In the genomic region with DNA sequence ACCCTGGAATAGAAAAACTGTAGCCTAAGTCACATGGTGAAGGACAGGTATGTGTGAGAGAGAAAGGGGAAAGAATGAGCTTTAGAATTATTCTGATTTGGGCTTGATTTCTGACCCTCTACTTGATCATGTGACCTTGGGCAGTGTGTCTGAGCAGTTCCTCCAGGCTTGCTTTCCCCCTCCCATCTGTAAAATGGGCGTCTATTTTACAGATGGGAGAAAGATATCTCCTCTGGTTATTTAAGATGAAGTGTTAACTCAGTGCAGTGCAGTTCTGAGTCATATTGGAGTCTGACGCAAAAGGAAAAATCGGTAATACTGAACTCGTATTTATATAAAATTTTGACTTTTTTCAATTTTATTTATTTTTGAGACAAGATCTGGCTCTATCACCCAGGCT, we compare ENCODE assay signal across 27 cellular contexts. TPM values are rescaled to one million over a fixed set of nuclear protein-coding genes. Genes with fewer than 3 reads are reported as not detected.
"Had no signal": no experiment of that assay in that cellular context is flagged by ENCODE, and none has a peak within 500 bp of the region (broad histone marks: within the 10 kb centered on the region; RNA-seq: fewer than 3 reads in every experiment).

No MANE protein-coding gene starts in this region.

- H3K9me3 Mint-ChIP-seq: activated CD4-positive, alpha-beta T cell treated with anti-CD3 and anti-CD28 coated beads, Interleukin-2, amount 10 ng/mL, durations not matched to agents 24 days and 14 days; activated naive CD8-positive, alpha-beta T cell treated with anti-CD3 and anti-CD28 coated beads, Interleukin-2, amount 10 ng/mL, durations not matched to agents 7 days and 5 days; activated T-helper 1 cell treated with anti-CD3 and anti-CD28 coated beads, Interleukin-12 subunit alpha, Interleukin-12 subunit beta, Interleukin-2, Interleukin-4 antibody, amounts not matched to agents 30 ng/mL and 10 ng/mL and 1 ng/mL, durations not matched to agents 14 hours and 24 hours and 36 hours; T-helper 2 cell treated with Interferon-gamma antibody and Interleukin-4, amounts not matched to agents 5 μg/mL and 100 μg/mL, for 36 hours had no signal

- DNase-seq: activated CD4-positive, alpha-beta T cell treated with anti-CD3 and anti-CD28 coated beads, Interleukin-2, amount 10 ng/mL, durations not matched to agents 24 days and 14 days; activated CD4-positive, alpha-beta T cell treated with anti-CD3 and anti-CD28 coated beads, Interleukin-2, amount 50 U/mL, for 48 hours; activated effector memory CD4-positive, alpha-beta T cell treated with anti-CD3 and anti-CD28 coated beads, Interleukin-2, amount 50 U/mL, for 16 hours; activated naive CD4-positive, alpha-beta T cell treated with Interleukin-2 at 50 U/mL for 16 hours; activated naive CD8-positive, alpha-beta T cell treated with anti-CD3 and anti-CD28 coated beads, Interleukin-2, amount 10 ng/mL, durations not matched to agents 7 days and 5 days; aorta; caudate nucleus; MG63; MV-4-11; NCI-H1092 treated with DMSO at 0.1 percent for 48 hours; NCI-H1417 treated with DMSO at 0.1 percent for 48 hours; NCI-H1694; NCI-H2029 treated with DMSO at 0.1 percent for 48 hours; NCI-H345; NCI-H510A; NCI-H69; NK-92 treated with Interleukin-12 subunit alpha and Interleukin-12 subunit beta, amount 100 ng/mL, for 24 hours; PC-3; SHP77; SW 1271 had no signal

- H3K4me3 Mint-ChIP-seq: activated CD4-positive, alpha-beta T cell treated with anti-CD3 and anti-CD28 coated beads, Interleukin-2, amount 10 ng/mL, durations not matched to agents 24 days and 14 days; activated naive CD8-positive, alpha-beta T cell treated with anti-CD3 and anti-CD28 coated beads, Interleukin-2, amount 10 ng/mL, durations not matched to agents 7 days and 5 days; activated T-helper 1 cell treated with anti-CD3 and anti-CD28 coated beads, Interleukin-12 subunit alpha, Interleukin-12 subunit beta, Interleukin-2, Interleukin-4 antibody, amounts not matched to agents 30 ng/mL and 10 ng/mL and 1 ng/mL, durations not matched to agents 14 hours and 24 hours and 36 hours; T-helper 2 cell treated with Interferon-gamma antibody and Interleukin-4, amounts not matched to agents 5 μg/mL and 100 μg/mL, for 36 hours had no signal

- H3K36me3 Mint-ChIP-seq: activated naive CD8-positive, alpha-beta T cell treated with anti-CD3 and anti-CD28 coated beads, Interleukin-2, amount 10 ng/mL, durations not matched to agents 7 days and 5 days had no signal

- ATAC-seq: PC-3, SK-N-SH treated with all-trans-retinoic acid at 6 μM for 48 hours had no signal

- H3K27ac Mint-ChIP-seq: activated CD4-positive, alpha-beta T cell treated with anti-CD3 and anti-CD28 coated beads, Interleukin-2, amount 10 ng/mL, durations not matched to agents 24 days and 14 days; activated naive CD8-positive, alpha-beta T cell treated with anti-CD3 and anti-CD28 coated beads, Interleukin-2, amount 10 ng/mL, durations not matched to agents 7 days and 5 days; activated T-helper 1 cell treated with anti-CD3 and anti-CD28 coated beads, Interleukin-12 subunit alpha, Interleukin-12 subunit beta, Interleukin-2, Interleukin-4 antibody, amounts not matched to agents 30 ng/mL and 10 ng/mL and 1 ng/mL, durations not matched to agents 14 hours and 24 hours and 36 hours; T-helper 2 cell treated with Interferon-gamma antibody and Interleukin-4, amounts not matched to agents 5 μg/mL and 100 μg/mL, for 36 hours had no signal

RNA-seq across cellular contexts. Expression of a gene that starts 38.1 kb away (rescaled TPM):
- total RNA-seq: activated CD4-positive, alpha-beta T cell treated with anti-CD3 and anti-CD28 coated beads, Interleukin-2, amount 10 ng/mL, durations not matched to agents 24 days and 14 days; activated naive CD8-positive, alpha-beta T cell treated with anti-CD3 and anti-CD28 coated beads, Interleukin-2, amount 10 ng/mL, durations not matched to agents 7 days and 5 days; activated T-helper 1 cell treated with anti-CD3 and anti-CD28 coated beads, Interleukin-12 subunit alpha, Interleukin-12 subunit beta, Interleukin-2, Interleukin-4 antibody, amounts not matched to agents 30 ng/mL and 10 ng/mL and 1 ng/mL, durations not matched to agents 14 hours and 24 hours and 36 hours; breast epithelium; cerebellum; PC-3; SJSA1; T-helper 1 cell treated with Interleukin-12 subunit alpha and Interleukin-12 subunit beta and Interleukin-4 antibody, amounts not matched to agents 30 ng/mL and 1 ng/mL, for 36 hours had no signal
